ENCODE assay signal across 2 cellular contexts in the genomic region with DNA sequence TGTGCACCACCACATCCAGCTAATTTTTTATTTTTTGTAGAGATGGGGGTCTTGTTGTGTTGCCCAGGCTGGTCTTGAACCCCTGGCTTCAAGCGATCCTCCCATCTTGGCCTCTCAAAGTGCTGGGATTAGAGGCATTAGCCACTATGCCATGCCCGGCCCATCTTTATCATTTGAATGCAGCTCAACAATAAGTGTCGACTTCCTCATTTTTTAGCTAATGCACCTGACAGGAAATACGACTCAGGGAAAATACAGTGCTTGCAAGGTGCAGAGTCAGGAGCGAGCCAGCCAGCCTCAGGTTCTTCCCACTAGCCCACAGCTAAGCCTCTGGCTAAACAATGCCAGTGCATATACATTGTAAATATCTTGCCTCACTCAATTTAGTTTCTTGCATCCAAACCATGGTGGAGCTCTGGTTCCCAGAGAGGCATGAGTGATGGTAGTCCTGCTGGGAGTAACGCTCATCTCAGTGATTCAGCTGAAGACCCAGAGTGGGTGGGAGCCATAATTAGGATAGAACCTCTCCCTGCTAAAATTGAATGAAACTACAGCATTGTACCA.
TF ChIP-seq lines count a peak whose summit lies in the region.

No MANE protein-coding gene starts in this region.

TF ChIP-seq in HCT116, 20 proteins besides CTCF, POLR2A, EP300 and RAD21:
- no peak for TF ChIP-seq YY1 (IDR thresholded peaks at IDR 0.05; ENCODE audit: extremely low read depth, insufficient replicate concordance, low read depth, low read length)
- no peak for TF ChIP-seq ZBTB33 (IDR thresholded peaks at IDR 0.05; ENCODE audit: extremely low read depth, insufficient replicate concordance, low read length)
- TF ChIP-seq POLR2AphosphoS5 (IDR thresholded peaks at IDR 0.05; ENCODE audit: low read depth, low read length): no peak
- TF ChIP-seq, protein P1, sequence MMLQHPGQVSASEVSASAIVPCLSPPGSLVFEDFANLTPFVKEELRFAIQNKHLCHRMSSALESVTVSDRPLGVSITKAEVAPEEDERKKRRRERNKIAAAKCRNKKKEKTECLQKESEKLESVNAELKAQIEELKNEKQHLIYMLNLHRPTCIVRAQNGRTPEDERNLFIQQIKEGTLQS (IDR thresholded peaks at IDR 0.05): no peak
- TF ChIP-seq ZNF274 (IDR thresholded peaks at IDR 0.05; ENCODE audit: low read depth, low read length): no peak
- TF ChIP-seq EGR1 (IDR thresholded peaks at IDR 0.05; ENCODE audit: low read depth): no peak
- no peak for TF ChIP-seq REST (IDR thresholded peaks at IDR 0.05; ENCODE audit: low read depth)
- TF ChIP-seq SRF (IDR thresholded peaks at IDR 0.05; ENCODE audit: low read depth): no peak
- TF ChIP-seq EZH2 (IDR thresholded peaks at IDR 0.05): no peak
TF ChIP-seq in HCT116: peak in this region for 0.

TF ChIP-seq in endothelial cell of umbilical vein, 7 proteins besides CTCF, POLR2A, EP300 and RAD21:
- TF ChIP-seq FOS (IDR thresholded peaks at IDR 0.05; ENCODE audit: borderline replicate concordance, insufficient read depth, low read length) (no peak), MYC (IDR thresholded peaks at IDR 0.05; ENCODE audit: low read depth, low read length) (no peak), GATA2 (IDR thresholded peaks at IDR 0.05; ENCODE audit: insufficient read depth, insufficient read length, low read depth, low read length) (no peak), JUN (IDR thresholded peaks at IDR 0.05; ENCODE audit: borderline replicate concordance, insufficient read depth, insufficient read length, low read depth) (no peak), EZH2 (IDR thresholded peaks at IDR 0.05; ENCODE audit: borderline replicate concordance, low read depth, low read length, severe bottlenecking) (no peak)
